ENCODE assay signal across 8 cellular contexts in genomic region chr19:4636151-4636717, GRCh38. TPM values are rescaled to one million over a fixed set of nuclear protein-coding genes. Genes with fewer than 3 reads are reported as not detected.
DNase-seq lines count a peak whose midpoint lies in the region; FAIRE-seq and TF ChIP-seq lines count a peak whose summit lies in the region.

No MANE protein-coding gene starts in this region.

- peak; percentile 83 for DNase-seq in BE2C
- no peak for DNase-seq in HFF-Myc (ENCODE audit: extremely low read depth, low read depth)
- DNase-seq in RPMI8226 = peak; percentile 68
- DNase-seq in activated gamma-delta T cell (lab: John Stamatoyannopoulos, UW) = peak; percentile 62
- DNase-seq in frontal cortex (ENCODE audit: low spot score in 2 of 2) = peak; percentile 77 to 79
- peak in 41 of 56 donors; percentile 5 to 72 (median 28) for DNase-seq in nucleus accumbens (lab: John Stamatoyannopoulos, UW)
- DNase-seq in testis = peak; percentile 64
- no peak for DNase-seq in amniotic stem cell (lab: John Stamatoyannopoulos, UW)

- H3K4me3 ChIP-seq in BE2C (ENCODE audit: low read depth, low read length) (peak overlapping the region; percentile 56), HFF-Myc (replicated peaks; ENCODE audit: low read depth, low read length) (peak overlapping the region; percentile 32), testis (peak overlapping the region; percentile 29 to 36)

- TF ChIP-seq CTCF in BE2C (IDR thresholded peaks at IDR 0.05; ENCODE audit: low read depth, low read length) (peak; percentile 78), HFF-Myc (IDR thresholded peaks at IDR 0.05; ENCODE audit: low read depth, low read length, missing control alignments) (peak; percentile 90), testis (IDR thresholded peaks at IDR 0.05) (peak; percentile 64 to 99 (median 82))

- intact Hi-C loops in testis (cut with DNase I; ENCODE audit: low total_unique reads) = loop anchor here (5.0 kb wide), 1 partner anchor 59 kb away; no protein-coding TSS in a partner anchor

- no peak overlapping the region for H3K27ac ChIP-seq in testis

- no peak for FAIRE-seq in frontal cortex (lab: Jason Lieb, UNC)

- no peak for TF ChIP-seq POLR2A in testis (IDR thresholded peaks at IDR 0.05)

- 0 to 2% methylated on average over 9 to 31 of the region's 43 CpGs for WGBS in testis, 2 donors

- peaks cover 4% of the 10 kb centered on the region; the same call in 1 of the 2 replicates for H3K4me1 ChIP-seq in BE2C
- peaks cover 13% of the 10 kb centered on the region for H3K4me1 ChIP-seq in testis

- H3K27me3 ChIP-seq in BE2C (no peaks in the 10 kb centered on the region), testis (no peaks in the 10 kb centered on the region)

- H3K9me3 ChIP-seq in BE2C (no peaks in the 10 kb centered on the region), testis (no peaks in the 10 kb centered on the region)

- H3K36me3 ChIP-seq in BE2C (no peaks in the 10 kb centered on the region), testis (ENCODE audit: low read depth, missing control alignments) (no peaks in the 10 kb centered on the region)

RNA-seq across cellular contexts. Expression of gene TNFAIP8L1, which starts 3.1 kb away (rescaled TPM):
- polyA plus RNA-seq in BE2C (2012; ENCODE audit: insufficient read depth, insufficient read length, low read depth) = 1.7 TPM
- total RNA-seq in frontal cortex (4.5 TPM), testis (10 to 100 TPM in 1 of 2 donors, 1 to 10 TPM in 1; 9.7 to 15.9 TPM)
- polyA plus RNA-seq in testis (ENCODE audit: insufficient read depth, low read depth, low replicate concordance) = 13.4 TPM

RNA-seq across cellular contexts. Expression of gene MYDGF, which starts 33.9 kb away (rescaled TPM):
- polyA plus RNA-seq in BE2C (2012; ENCODE audit: insufficient read depth, insufficient read length, low read depth) = 319 TPM
- 33.4 TPM for total RNA-seq in frontal cortex
- total RNA-seq in testis = 10 to 100 TPM; 51.6 to 61.4 TPM
- polyA plus RNA-seq in testis (ENCODE audit: insufficient read depth, low read depth, low replicate concordance) = 87.0 TPM

Comparison
In these comparisons a context has a peak if more than half of its experiments do, and no peak if none do; other contexts are left out.
1. DNase-seq: peak in BE2C (single experiment), RPMI8226 (single experiment), activated gamma-delta T cell (single experiment), frontal cortex (2 of 2), nucleus accumbens (41 of 56) and testis (single experiment); none in HFF-Myc (single experiment) and amniotic stem cell (single experiment).
2. Peak in every context shown above with its lines, with median percentiles within 50 percentile points of each other: H3K4me3 ChIP-seq and CTCF ChIP-seq.